ENCODE assay signal across 19 cellular contexts in the genomic region with DNA sequence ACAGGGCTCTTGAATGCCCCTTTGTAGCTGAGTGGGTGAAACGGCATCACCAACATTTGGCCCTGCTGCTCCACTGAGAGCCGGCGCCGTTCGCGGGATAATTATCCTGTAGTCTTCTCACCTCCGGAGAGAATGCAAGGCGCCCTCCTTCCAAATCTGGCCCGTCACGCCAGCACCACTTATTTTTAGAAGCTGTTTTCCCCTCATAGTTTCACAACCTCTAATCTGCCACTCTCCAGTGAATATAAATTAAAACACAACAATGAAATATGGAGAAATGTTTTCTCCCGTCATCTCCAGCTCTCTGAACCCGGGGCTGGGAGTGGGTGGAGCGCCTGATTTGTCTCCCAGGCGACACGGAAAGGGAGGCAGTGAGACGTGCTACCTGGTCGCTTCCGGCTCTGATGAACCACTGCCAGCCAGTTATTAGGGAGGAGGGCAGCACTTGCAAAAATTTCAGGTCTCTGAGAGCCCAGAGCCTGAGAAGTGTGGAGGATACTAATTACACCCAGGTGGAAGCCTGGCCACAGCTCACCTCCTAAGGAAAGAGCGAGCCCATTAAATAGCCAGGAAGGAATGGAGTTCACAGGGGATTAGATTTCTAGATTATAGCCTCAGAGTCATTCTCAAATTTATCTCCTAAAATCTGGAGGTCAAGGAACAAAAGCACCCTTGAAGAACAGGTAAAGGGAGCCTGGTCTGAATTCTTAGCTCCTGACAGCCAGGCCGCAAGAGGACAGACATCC. TPM values are rescaled to one million over a fixed set of nuclear protein-coding genes. Genes with fewer than 3 reads are reported as not detected.
DNase-seq lines count a peak whose midpoint lies in the region; ATAC-seq and TF ChIP-seq lines count a peak whose summit lies in the region.
"Had no signal": no experiment of that assay in that cellular context is flagged by ENCODE, and none has a peak within 500 bp of the region (broad histone marks: within the 10 kb centered on the region; RNA-seq: fewer than 3 reads in every experiment).

No MANE protein-coding gene starts in this region.

- H3K4me3 Mint-ChIP-seq in type B pancreatic cell, result no peak overlapping the region
- H3K4me3 Mint-ChIP-seq: activated naive CD4-positive, alpha-beta T cell treated with anti-CD3 and anti-CD28 coated beads for 36 hours; stimulated activated memory B cell treated with anti-CD40 and anti-IgM and Interleukin-4, amounts not matched to agents 10 μg/mL and 1 μg/mL and 100 μg/mL, for 72 hours had no signal

- DNase-seq in NCI-H2107 treated with DMSO at 0.1 percent for 48 hours (lab: John Stamatoyannopoulos, UW; ENCODE audit: unreplicated experiment), result peak; percentile 28
- no peak for DNase-seq in NCI-H2107 (lab: John Stamatoyannopoulos, UW)
- DNase-seq in cerebellar cortex (ENCODE audit: low spot score), result peak; percentile 72
- peak; percentile 63 for DNase-seq in left kidney (ENCODE audit: low read depth, low spot score)
- DNase-seq in type B pancreatic cell (ENCODE audit: extremely low spot score, unreplicated experiment), result no peak
- DNase-seq in NCI-H446 treated with DMSO at 0.1 percent for 48 hours (lab: John Stamatoyannopoulos, UW), result no peak
- DNase-seq in NCI-H146 (lab: John Stamatoyannopoulos, UW), result no peak
- DNase-seq: activated CD4-positive, alpha-beta T cell treated with anti-CD3 and anti-CD28 coated beads for 48 hours; activated naive CD4-positive, alpha-beta T cell treated with anti-CD3 and anti-CD28 coated beads for 36 hours; IMR-90; kidney glomerular epithelial cell; mucosa of descending colon; NCI-H1092; NCI-H510A treated with DMSO at 0.1 percent for 48 hours; OCI-M1; spleen had no signal

- H3K36me3 Mint-ChIP-seq in type B pancreatic cell, result no peaks in the 10 kb centered on the region
- H3K36me3 Mint-ChIP-seq: stimulated activated memory B cell treated with anti-CD40 and anti-IgM and Interleukin-4, amounts not matched to agents 10 μg/mL and 1 μg/mL and 100 μg/mL, for 72 hours had no signal

- H3K27me3 Mint-ChIP-seq in type B pancreatic cell, result no peaks in the 10 kb centered on the region

- ATAC-seq in HG02884 (IDR thresholded peaks at IDR 0.05; ENCODE audit: unreplicated experiment), result no peak
- ATAC-seq: stimulated activated memory B cell treated with anti-CD40 and anti-IgM and Interleukin-4, amounts not matched to agents 10 μg/mL and 1 μg/mL and 100 μg/mL, for 72 hours had no signal

- peaks cover 20% of the 10 kb centered on the region for H3K4me1 Mint-ChIP-seq in type B pancreatic cell (ENCODE audit: unreplicated experiment)
- H3K4me1 Mint-ChIP-seq: stimulated activated memory B cell treated with anti-CD40 and anti-IgM and Interleukin-4, amounts not matched to agents 10 μg/mL and 1 μg/mL and 100 μg/mL, for 72 hours had no signal

- no peak for TF ChIP-seq CTCF in type B pancreatic cell (conservative IDR thresholded peaks at IDR 0.05)

- H3K27ac Mint-ChIP-seq in type B pancreatic cell, result peak overlapping the region; percentile 69
- H3K27ac Mint-ChIP-seq: activated naive CD4-positive, alpha-beta T cell treated with anti-CD3 and anti-CD28 coated beads for 36 hours; stimulated activated memory B cell treated with anti-CD40 and anti-IgM and Interleukin-4, amounts not matched to agents 10 μg/mL and 1 μg/mL and 100 μg/mL, for 72 hours had no signal

- no peaks in the 10 kb centered on the region for H3K9me3 Mint-ChIP-seq in type B pancreatic cell
- H3K9me3 Mint-ChIP-seq: stimulated activated memory B cell treated with anti-CD40 and anti-IgM and Interleukin-4, amounts not matched to agents 10 μg/mL and 1 μg/mL and 100 μg/mL, for 72 hours had no signal

RNA-seq across cellular contexts. Expression of gene LIPC, which starts 58.8 kb away (rescaled TPM):
- 10.9 and 33.1 TPM in 2 replicates for total RNA-seq in type B pancreatic cell (ENCODE audit: low replicate concordance)
- total RNA-seq: IMR-90, osteocyte had no signal

Comparison
In these comparisons a context has a peak if more than half of its experiments do, and no peak if none do; other contexts are left out.
1. DNase-seq: peak in NCI-H2107 treated with DMSO at 0.1 percent for 48 hours (single experiment), cerebellar cortex (single experiment) and left kidney (single experiment); none in NCI-H2107 (single experiment), type B pancreatic cell (single experiment), NCI-H446 treated with DMSO at 0.1 percent for 48 hours (single experiment) and NCI-H146 (single experiment).